In genomic region chr1:1968767-1969504, GRCh38 we compare ENCODE assay signal across 24 cellular contexts. TPM values are rescaled to one million over a fixed set of nuclear protein-coding genes. Genes with fewer than 3 reads are reported as not detected.
DNase-seq lines count a peak whose midpoint lies in the region; ATAC-seq and TF ChIP-seq lines count a peak whose summit lies in the region.
"Had no signal": no experiment of that assay in that cellular context is flagged by ENCODE, and none has a peak within 500 bp of the region (broad histone marks: within the 10 kb centered on the region; RNA-seq: fewer than 3 reads in every experiment).

No MANE protein-coding gene starts in this region.

- H3K36me3 ChIP-seq in SK-N-SH (replicated peaks in 1 of 2; ENCODE audit: control insufficient read depth in 1 of 2, insufficient read depth in 2 of 2, low read length in 1 of 2) = no peaks in the 10 kb centered on the region
- no peaks in the 10 kb centered on the region for H3K36me3 ChIP-seq in mucosa of descending colon (ENCODE audit: low read depth)

- H3K9me3 ChIP-seq in SK-N-SH (no peaks in the 10 kb centered on the region), mucosa of descending colon (no peaks in the 10 kb centered on the region)

- POLR2A ChIA-PET in SK-N-SH (lab: Yijun Ruan, JAX) = no interaction called here

- H4K20me1 ChIP-seq in SK-N-SH (ENCODE audit: insufficient read depth) = no peaks in the 10 kb centered on the region

- ATAC-seq in SK-N-SH treated with all-trans-retinoic acid at 6 μM for 48 hours = peak; percentile 41; the same call in 2 of the 3 replicates
- ATAC-seq in mucosa of descending colon = peak; percentile 13
- ATAC-seq in GM21423 (IDR thresholded peaks at IDR 0.05; ENCODE audit: unreplicated experiment) = no peak
- ATAC-seq: CD8-positive, alpha-beta T cell; GM12878 had no signal

- no peaks in the 10 kb centered on the region for H3K27me3 ChIP-seq in SK-N-SH (ENCODE audit: insufficient read depth)

- no peaks in the 10 kb centered on the region for H3F3A ChIP-seq in SK-N-SH (replicated peaks; ENCODE audit: insufficient read depth)

- 60% methylated on average over 5 of the region's 12 CpGs for WGBS in SK-N-SH (ENCODE audit: low lambda C conversion rate)

- CTCF ChIA-PET in SK-N-SH (lab: Yijun Ruan, JAX) = interaction anchor here (1.6 to 6.7 kb wide), 3 partner anchors 9 to 76 kb away, joined by 4 to 50 read pairs (median 20); no protein-coding TSS in a partner anchor

- no peak overlapping the region for H2AFZ ChIP-seq in SK-N-SH (ENCODE audit: low read depth)

- H3K4me3 ChIP-seq in SK-N-SH (ENCODE audit: low read depth in 2 of 2, low read length in 1 of 2) (no peak overlapping the region), epithelial cell of esophagus (ENCODE audit: low read length) (no peak overlapping the region), mucosa of descending colon (no peak overlapping the region)
- H3K4me3 ChIP-seq: GM12878 had no signal

- intact Hi-C loops in mucosa of descending colon (cut with DNase I, micrococcal nuclease) = no loop called here

- TF ChIP-seq RAD21 in SK-N-SH (IDR thresholded peaks at IDR 0.05; ENCODE audit: low read length) = no peak

- no peaks in the 10 kb centered on the region for H3K4me1 ChIP-seq in SK-N-SH (ENCODE audit: control insufficient read depth in 1 of 2, insufficient read depth in 2 of 2, low read depth in 1 of 2, low read length in 1 of 2)
- H3K4me1 ChIP-seq in mucosa of descending colon (ENCODE audit: low read depth) = no peaks in the 10 kb centered on the region

- TF ChIP-seq CTCF in SK-N-SH (IDR thresholded peaks at IDR 0.05) (no peak), epithelial cell of esophagus (IDR thresholded peaks at IDR 0.05; ENCODE audit: insufficient read depth, low read depth, low read length, missing control alignments) (no peak), mucosa of descending colon (IDR thresholded peaks at IDR 0.05) (no peak)

- no peak overlapping the region for H3K27ac ChIP-seq in SK-N-SH (ENCODE audit: low read depth in 2 of 2, low read length in 1 of 2)
- H3K27ac ChIP-seq: 22Rv1 had no signal

- DNase-seq in SK-N-SH (no peak), NCI-H226 (peak; percentile 28), epithelial cell of esophagus (ENCODE audit: low read depth) (peak; percentile 58), mucosa of descending colon (no peak)
- DNase-seq in activated CD8-positive, alpha-beta memory T cell treated with anti-CD3 and anti-CD28 coated beads for 24 hours = no peak
- no peak for DNase-seq in activated CD8-positive, alpha-beta memory T cell treated with anti-CD3 and anti-CD28 coated beads, Interleukin-2, amount 50 U/mL, for 4 hours
- DNase-seq: DMS79 treated with DMSO at 0.1 percent for 48 hours; Karpas-422; MV-4-11; NCI-H1417 treated with DMSO at 0.1 percent for 48 hours; NCI-H1930; NCI-H446 treated with DMSO at 0.1 percent for 48 hours; NK-92 treated with Interleukin-12 subunit alpha and Interleukin-12 subunit beta, amount 100 ng/mL, for 24 hours; RPMI8226 had no signal

- no peak overlapping the region for H3K4me2 ChIP-seq in SK-N-SH

- no peak overlapping the region for H3K9ac ChIP-seq in SK-N-SH

- no peaks in the 10 kb centered on the region for H3K79me2 ChIP-seq in SK-N-SH (ENCODE audit: insufficient read depth)

- TF ChIP-seq EP300 in SK-N-SH (IDR thresholded peaks at IDR 0.05; ENCODE audit: borderline replicate concordance in 1 of 2, low read depth in 1 of 2, low read length in 1 of 2) = no peak

- H3K9me2 ChIP-seq in SK-N-SH = no peaks in the 10 kb centered on the region

TF ChIP-seq in SK-N-SH treated with all-trans-retinoic acid at 6 μM for 48 hours, 23 proteins besides CTCF, POLR2A, EP300 and RAD21:
- TF ChIP-seq ZC3H10 (CRISPR knock-in tag; IDR thresholded peaks at IDR 0.05) = no peak
- no peak for TF ChIP-seq ARNTL (CRISPR knock-in tag; IDR thresholded peaks at IDR 0.05; ENCODE audit: borderline replicate concordance, low read depth)
- TF ChIP-seq TSHZ2 (CRISPR knock-in tag; IDR thresholded peaks at IDR 0.05) = no peak

TF ChIP-seq in SK-N-SH, 30 proteins besides CTCF, POLR2A, EP300 and RAD21 (continues in another document):
- no peak for TF ChIP-seq SMC3 (IDR thresholded peaks at IDR 0.05; ENCODE audit: low read depth, low read length)
- TF ChIP-seq TCF12 (IDR thresholded peaks at IDR 0.05) = no peak
- TF ChIP-seq PBX3 (IDR thresholded peaks at IDR 0.05) = no peak
- no peak for TF ChIP-seq POLR2AphosphoS5 (IDR thresholded peaks at IDR 0.05; ENCODE audit: low read depth, low read length)
- no peak for TF ChIP-seq SIN3A (IDR thresholded peaks at IDR 0.05; ENCODE audit: borderline replicate concordance, low read depth, low read length)
- no peak for TF ChIP-seq NRF1 (IDR thresholded peaks at IDR 0.05; ENCODE audit: low read depth, low read length)
- TF ChIP-seq MEF2A (IDR thresholded peaks at IDR 0.05; ENCODE audit: borderline replicate concordance, low read depth) = no peak
- TF ChIP-seq JUND (IDR thresholded peaks at IDR 0.05) = no peak
- TF ChIP-seq FOXJ3 (CRISPR knock-in tag; IDR thresholded peaks at IDR 0.05) = no peak
- no peak for TF ChIP-seq CHD2 (IDR thresholded peaks at IDR 0.05; ENCODE audit: low read length, partially characterized antibody)
- TF ChIP-seq MAX (IDR thresholded peaks at IDR 0.05; ENCODE audit: low read depth) = no peak
- TF ChIP-seq GABPA (IDR thresholded peaks at IDR 0.05; ENCODE audit: low read depth) = no peak
- no peak for TF ChIP-seq REST (IDR thresholded peaks at IDR 0.05; ENCODE audit: low read depth, low read length)
- no peak for TF ChIP-seq GATA2 (CRISPR knock-in tag; IDR thresholded peaks at IDR 0.05)
- TF ChIP-seq RXRA (IDR thresholded peaks at IDR 0.05; ENCODE audit: borderline replicate concordance, low read depth) = no peak
- no peak for TF ChIP-seq YY1 (IDR thresholded peaks at IDR 0.05; ENCODE audit: low read depth)
- no peak for TF ChIP-seq USF2 (IDR thresholded peaks at IDR 0.05; ENCODE audit: borderline replicate concordance, low read depth, low read length)

RNA-seq across cellular contexts. Expression of gene CFAP74, which starts 34.6 kb away (rescaled TPM):
- polyA plus RNA-seq in SK-N-SH (2012; rRNA removed) = not detected in 2 replicates
- polyA plus RNA-seq in SK-N-SH (2012; cell fraction: cytosol; rRNA removed) = 0.01 and 0.04 TPM in 2 replicates
- polyA plus RNA-seq in SK-N-SH (2012; cell fraction: nucleus; rRNA removed) = 0.04 and 0.29 TPM in 2 replicates
- total RNA-seq in mucosa of descending colon = under 1 TPM in 2 of 3 donors, not detected in 1; 0.06 to 0.13 TPM
- total RNA-seq: CD8-positive, alpha-beta T cell; GM12878; H4; HT-29; OCI-LY7; SK-MEL-5 had no signal
- polyA plus RNA-seq: BJ had no signal

RNA-seq across cellular contexts. Expression of gene TMEM52, which starts 49.9 kb away (rescaled TPM):
- polyA plus RNA-seq in SK-N-SH (2012; rRNA removed) = 3.8 and 4.8 TPM in 2 replicates
- 1.7 and 2.8 TPM in 2 replicates for polyA plus RNA-seq in SK-N-SH (2012; cell fraction: cytosol; rRNA removed)
- polyA plus RNA-seq in SK-N-SH (2012; cell fraction: nucleus; rRNA removed) = 8.9 and 11.6 TPM in 2 replicates
- total RNA-seq in mucosa of descending colon = 1 to 10 TPM; 1.8 to 4.0 (median 3.0) TPM
- total RNA-seq: SK-MEL-5 had no signal

RNA-seq across cellular contexts. Expression of gene GABRD, which starts 50.2 kb away (rescaled TPM):
- 0.07 and 0.10 TPM in 2 replicates for polyA plus RNA-seq in SK-N-SH (2012; rRNA removed)
- polyA plus RNA-seq in SK-N-SH (2012; cell fraction: cytosol; rRNA removed) = 0.08 and 0.22 TPM in 2 replicates
- polyA plus RNA-seq in SK-N-SH (2012; cell fraction: nucleus; rRNA removed) = 0.11 and 0.12 TPM in 2 replicates
- not detected for total RNA-seq in mucosa of descending colon
- total RNA-seq: GM12878, HT-29, OCI-LY7 had no signal
- polyA plus RNA-seq: BJ, GM12878 had no signal

RNA-seq across cellular contexts. Expression of gene CALML6, which starts 53.9 kb away (rescaled TPM):
- polyA plus RNA-seq in SK-N-SH (2012; rRNA removed) = 0.87 and 1.3 TPM in 2 replicates
- polyA plus RNA-seq in SK-N-SH (2012; cell fraction: cytosol; rRNA removed) = 0.03 TPM in 2 replicates
- polyA plus RNA-seq in SK-N-SH (2012; cell fraction: nucleus; rRNA removed) = 8.0 and 11.4 TPM in 2 replicates
- 1 to 10 TPM in 1 of 3 donors, under 1 TPM in 2; 0.32 to 1.2 (median 0.43) TPM for total RNA-seq in mucosa of descending colon
- total RNA-seq: H4, HT-29 had no signal

Comparison
In these comparisons a context has a peak if more than half of its experiments do, and no peak if none do; other contexts are left out.
1. DNase-seq: peak in NCI-H226 (single experiment) and epithelial cell of esophagus (single experiment); none in SK-N-SH (single experiment), mucosa of descending colon (0 of 3), activated CD8-positive, alpha-beta memory T cell treated with anti-CD3 and anti-CD28 coated beads for 24 hours (single experiment) and activated CD8-positive, alpha-beta memory T cell treated with anti-CD3 and anti-CD28 coated beads, Interleukin-2, amount 50 U/mL, for 4 hours (single experiment).